2 cellular contexts compared by ENCODE assay signal in the genomic region with DNA sequence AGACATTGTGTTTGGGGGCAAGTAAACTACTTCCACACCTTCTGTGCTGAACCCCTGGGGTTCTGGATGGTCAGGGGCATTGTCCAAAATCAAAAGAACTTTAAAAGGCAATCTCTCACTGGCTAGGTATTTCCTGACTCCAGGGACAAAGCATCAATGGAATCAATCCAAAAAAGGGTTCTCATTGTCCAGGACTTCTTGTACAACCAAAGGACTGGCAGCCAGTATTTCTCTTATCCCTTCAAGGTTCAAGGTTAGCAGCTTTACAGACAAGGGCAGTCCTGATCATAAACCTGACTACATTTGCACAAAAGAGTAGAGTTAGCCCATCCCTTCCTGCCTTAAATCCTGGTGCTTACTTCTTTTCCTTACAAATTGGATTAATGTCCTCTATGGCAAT.
TF ChIP-seq lines count a peak whose summit lies in the region.

No MANE protein-coding gene starts in this region.

TF ChIP-seq in HepG2, 621 proteins besides CTCF, POLR2A, EP300 and RAD21 (continued from another document):
- TF ChIP-seq, protein P1, sequence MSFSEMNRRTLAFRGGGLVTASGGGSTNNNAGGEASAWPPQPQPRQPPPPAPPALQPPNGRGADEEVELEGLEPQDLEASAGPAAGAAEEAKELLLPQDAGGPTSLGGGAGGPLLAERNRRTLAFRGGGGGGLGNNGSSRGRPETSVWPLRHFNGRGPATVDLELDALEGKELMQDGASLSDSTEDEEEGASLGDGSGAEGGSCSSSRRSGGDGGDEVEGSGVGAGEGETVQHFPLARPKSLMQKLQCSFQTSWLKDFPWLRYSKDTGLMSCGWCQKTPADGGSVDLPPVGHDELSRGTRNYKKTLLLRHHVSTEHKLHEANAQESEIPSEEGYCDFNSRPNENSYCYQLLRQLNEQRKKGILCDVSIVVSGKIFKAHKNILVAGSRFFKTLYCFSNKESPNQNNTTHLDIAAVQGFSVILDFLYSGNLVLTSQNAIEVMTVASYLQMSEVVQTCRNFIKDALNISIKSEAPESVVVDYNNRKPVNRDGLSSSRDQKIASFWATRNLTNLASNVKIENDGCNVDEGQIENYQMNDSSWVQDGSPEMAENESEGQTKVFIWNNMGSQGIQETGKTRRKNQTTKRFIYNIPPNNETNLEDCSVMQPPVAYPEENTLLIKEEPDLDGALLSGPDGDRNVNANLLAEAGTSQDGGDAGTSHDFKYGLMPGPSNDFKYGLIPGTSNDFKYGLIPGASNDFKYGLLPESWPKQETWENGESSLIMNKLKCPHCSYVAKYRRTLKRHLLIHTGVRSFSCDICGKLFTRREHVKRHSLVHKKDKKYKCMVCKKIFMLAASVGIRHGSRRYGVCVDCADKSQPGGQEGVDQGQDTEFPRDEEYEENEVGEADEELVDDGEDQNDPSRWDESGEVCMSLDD (CRISPR knock-in tag; IDR thresholded peaks at IDR 0.05; ENCODE audit: borderline replicate concordance), result 0 out of 2 replicates have a peak, but pooled peaks have one; percentile 36
- no peak for TF ChIP-seq SOX6 (IDR thresholded peaks at IDR 0.05)
- TF ChIP-seq SOX6 (CRISPR knock-in tag; IDR thresholded peaks at IDR 0.05), result peak; percentile 29
- TF ChIP-seq, protein P2, sequence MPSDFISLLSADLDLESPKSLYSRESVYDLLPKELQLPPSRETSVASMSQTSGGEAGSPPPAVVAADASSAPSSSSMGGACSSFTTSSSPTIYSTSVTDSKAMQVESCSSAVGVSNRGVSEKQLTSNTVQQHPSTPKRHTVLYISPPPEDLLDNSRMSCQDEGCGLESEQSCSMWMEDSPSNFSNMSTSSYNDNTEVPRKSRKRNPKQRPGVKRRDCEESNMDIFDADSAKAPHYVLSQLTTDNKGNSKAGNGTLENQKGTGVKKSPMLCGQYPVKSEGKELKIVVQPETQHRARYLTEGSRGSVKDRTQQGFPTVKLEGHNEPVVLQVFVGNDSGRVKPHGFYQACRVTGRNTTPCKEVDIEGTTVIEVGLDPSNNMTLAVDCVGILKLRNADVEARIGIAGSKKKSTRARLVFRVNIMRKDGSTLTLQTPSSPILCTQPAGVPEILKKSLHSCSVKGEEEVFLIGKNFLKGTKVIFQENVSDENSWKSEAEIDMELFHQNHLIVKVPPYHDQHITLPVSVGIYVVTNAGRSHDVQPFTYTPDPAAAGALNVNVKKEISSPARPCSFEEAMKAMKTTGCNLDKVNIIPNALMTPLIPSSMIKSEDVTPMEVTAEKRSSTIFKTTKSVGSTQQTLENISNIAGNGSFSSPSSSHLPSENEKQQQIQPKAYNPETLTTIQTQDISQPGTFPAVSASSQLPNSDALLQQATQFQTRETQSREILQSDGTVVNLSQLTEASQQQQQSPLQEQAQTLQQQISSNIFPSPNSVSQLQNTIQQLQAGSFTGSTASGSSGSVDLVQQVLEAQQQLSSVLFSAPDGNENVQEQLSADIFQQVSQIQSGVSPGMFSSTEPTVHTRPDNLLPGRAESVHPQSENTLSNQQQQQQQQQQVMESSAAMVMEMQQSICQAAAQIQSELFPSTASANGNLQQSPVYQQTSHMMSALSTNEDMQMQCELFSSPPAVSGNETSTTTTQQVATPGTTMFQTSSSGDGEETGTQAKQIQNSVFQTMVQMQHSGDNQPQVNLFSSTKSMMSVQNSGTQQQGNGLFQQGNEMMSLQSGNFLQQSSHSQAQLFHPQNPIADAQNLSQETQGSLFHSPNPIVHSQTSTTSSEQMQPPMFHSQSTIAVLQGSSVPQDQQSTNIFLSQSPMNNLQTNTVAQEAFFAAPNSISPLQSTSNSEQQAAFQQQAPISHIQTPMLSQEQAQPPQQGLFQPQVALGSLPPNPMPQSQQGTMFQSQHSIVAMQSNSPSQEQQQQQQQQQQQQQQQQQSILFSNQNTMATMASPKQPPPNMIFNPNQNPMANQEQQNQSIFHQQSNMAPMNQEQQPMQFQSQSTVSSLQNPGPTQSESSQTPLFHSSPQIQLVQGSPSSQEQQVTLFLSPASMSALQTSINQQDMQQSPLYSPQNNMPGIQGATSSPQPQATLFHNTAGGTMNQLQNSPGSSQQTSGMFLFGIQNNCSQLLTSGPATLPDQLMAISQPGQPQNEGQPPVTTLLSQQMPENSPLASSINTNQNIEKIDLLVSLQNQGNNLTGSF (CRISPR knock-in tag; IDR thresholded peaks at IDR 0.05), result no peak

TF ChIP-seq in WTC11, 78 proteins besides CTCF, POLR2A, EP300 and RAD21 (continued from another document):
- TF ChIP-seq, protein P3, sequence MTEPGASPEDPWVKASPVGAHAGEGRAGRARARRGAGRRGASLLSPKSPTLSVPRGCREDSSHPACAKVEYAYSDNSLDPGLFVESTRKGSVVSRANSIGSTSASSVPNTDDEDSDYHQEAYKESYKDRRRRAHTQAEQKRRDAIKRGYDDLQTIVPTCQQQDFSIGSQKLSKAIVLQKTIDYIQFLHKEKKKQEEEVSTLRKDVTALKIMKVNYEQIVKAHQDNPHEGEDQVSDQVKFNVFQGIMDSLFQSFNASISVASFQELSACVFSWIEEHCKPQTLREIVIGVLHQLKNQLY (CRISPR knock-in tag; IDR thresholded peaks at IDR 0.05), result no peak
- TF ChIP-seq MXD4 (CRISPR knock-in tag; IDR thresholded peaks at IDR 0.05; ENCODE audit: borderline replicate concordance), result no peak
- TF ChIP-seq HMGA2 (CRISPR knock-in tag; IDR thresholded peaks at IDR 0.05), result no peak
- no peak for TF ChIP-seq ZNF219 (CRISPR knock-in tag; IDR thresholded peaks at IDR 0.05; ENCODE audit: borderline replicate concordance)
- TF ChIP-seq PRRX2 (CRISPR knock-in tag; IDR thresholded peaks at IDR 0.05), result no peak
- TF ChIP-seq, protein P4, sequence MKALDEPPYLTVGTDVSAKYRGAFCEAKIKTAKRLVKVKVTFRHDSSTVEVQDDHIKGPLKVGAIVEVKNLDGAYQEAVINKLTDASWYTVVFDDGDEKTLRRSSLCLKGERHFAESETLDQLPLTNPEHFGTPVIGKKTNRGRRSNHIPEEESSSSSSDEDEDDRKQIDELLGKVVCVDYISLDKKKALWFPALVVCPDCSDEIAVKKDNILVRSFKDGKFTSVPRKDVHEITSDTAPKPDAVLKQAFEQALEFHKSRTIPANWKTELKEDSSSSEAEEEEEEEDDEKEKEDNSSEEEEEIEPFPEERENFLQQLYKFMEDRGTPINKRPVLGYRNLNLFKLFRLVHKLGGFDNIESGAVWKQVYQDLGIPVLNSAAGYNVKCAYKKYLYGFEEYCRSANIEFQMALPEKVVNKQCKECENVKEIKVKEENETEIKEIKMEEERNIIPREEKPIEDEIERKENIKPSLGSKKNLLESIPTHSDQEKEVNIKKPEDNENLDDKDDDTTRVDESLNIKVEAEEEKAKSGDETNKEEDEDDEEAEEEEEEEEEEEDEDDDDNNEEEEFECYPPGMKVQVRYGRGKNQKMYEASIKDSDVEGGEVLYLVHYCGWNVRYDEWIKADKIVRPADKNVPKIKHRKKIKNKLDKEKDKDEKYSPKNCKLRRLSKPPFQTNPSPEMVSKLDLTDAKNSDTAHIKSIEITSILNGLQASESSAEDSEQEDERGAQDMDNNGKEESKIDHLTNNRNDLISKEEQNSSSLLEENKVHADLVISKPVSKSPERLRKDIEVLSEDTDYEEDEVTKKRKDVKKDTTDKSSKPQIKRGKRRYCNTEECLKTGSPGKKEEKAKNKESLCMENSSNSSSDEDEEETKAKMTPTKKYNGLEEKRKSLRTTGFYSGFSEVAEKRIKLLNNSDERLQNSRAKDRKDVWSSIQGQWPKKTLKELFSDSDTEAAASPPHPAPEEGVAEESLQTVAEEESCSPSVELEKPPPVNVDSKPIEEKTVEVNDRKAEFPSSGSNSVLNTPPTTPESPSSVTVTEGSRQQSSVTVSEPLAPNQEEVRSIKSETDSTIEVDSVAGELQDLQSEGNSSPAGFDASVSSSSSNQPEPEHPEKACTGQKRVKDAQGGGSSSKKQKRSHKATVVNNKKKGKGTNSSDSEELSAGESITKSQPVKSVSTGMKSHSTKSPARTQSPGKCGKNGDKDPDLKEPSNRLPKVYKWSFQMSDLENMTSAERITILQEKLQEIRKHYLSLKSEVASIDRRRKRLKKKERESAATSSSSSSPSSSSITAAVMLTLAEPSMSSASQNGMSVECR (CRISPR knock-in tag; IDR thresholded peaks at IDR 0.05; ENCODE audit: borderline replicate concordance), result no peak
- TF ChIP-seq, protein P5, sequence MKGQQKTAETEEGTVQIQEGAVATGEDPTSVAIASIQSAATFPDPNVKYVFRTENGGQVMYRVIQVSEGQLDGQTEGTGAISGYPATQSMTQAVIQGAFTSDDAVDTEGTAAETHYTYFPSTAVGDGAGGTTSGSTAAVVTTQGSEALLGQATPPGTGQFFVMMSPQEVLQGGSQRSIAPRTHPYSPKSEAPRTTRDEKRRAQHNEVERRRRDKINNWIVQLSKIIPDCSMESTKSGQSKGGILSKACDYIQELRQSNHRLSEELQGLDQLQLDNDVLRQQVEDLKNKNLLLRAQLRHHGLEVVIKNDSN (CRISPR knock-in tag; IDR thresholded peaks at IDR 0.05), result no peak
- TF ChIP-seq, protein P6, sequence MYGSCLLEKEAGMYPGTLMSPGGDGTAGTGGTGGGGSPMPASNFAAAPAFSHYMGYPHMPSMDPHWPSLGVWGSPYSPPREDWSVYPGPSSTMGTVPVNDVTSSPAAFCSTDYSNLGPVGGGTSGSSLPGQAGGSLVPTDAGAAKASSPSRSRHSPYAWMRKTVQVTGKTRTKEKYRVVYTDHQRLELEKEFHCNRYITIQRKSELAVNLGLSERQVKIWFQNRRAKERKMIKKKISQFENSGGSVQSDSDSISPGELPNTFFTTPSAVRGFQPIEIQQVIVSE (CRISPR knock-in tag; IDR thresholded peaks at IDR 0.05; ENCODE audit: borderline replicate concordance), result no peak
- no peak for TF ChIP-seq CBFB (CRISPR knock-in tag; IDR thresholded peaks at IDR 0.05; ENCODE audit: low read depth)
- no peak for TF ChIP-seq SP1 (CRISPR knock-in tag; conservative IDR thresholded peaks at IDR 0.05)
- TF ChIP-seq, protein P7, sequence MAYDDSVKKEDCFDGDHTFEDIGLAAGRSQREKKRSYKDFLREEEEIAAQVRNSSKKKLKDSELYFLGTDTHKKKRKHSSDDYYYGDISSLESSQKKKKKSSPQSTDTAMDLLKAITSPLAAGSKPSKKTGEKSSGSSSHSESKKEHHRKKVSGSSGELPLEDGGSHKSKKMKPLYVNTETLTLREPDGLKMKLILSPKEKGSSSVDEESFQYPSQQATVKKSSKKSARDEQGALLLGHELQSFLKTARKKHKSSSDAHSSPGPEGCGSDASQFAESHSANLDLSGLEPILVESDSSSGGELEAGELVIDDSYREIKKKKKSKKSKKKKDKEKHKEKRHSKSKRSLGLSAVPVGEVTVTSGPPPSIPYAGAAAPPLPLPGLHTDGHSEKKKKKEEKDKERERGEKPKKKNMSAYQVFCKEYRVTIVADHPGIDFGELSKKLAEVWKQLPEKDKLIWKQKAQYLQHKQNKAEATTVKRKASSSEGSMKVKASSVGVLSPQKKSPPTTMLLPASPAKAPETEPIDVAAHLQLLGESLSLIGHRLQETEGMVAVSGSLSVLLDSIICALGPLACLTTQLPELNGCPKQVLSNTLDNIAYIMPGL (CRISPR knock-in tag; IDR thresholded peaks at IDR 0.05), result no peak
- TF ChIP-seq, protein P8, sequence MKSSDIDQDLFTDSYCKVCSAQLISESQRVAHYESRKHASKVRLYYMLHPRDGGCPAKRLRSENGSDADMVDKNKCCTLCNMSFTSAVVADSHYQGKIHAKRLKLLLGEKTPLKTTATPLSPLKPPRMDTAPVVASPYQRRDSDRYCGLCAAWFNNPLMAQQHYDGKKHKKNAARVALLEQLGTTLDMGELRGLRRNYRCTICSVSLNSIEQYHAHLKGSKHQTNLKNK (CRISPR knock-in tag; IDR thresholded peaks at IDR 0.05), result no peak
- no peak for TF ChIP-seq ZNF281 (CRISPR knock-in tag; IDR thresholded peaks at IDR 0.05)
- TF ChIP-seq, protein P9, sequence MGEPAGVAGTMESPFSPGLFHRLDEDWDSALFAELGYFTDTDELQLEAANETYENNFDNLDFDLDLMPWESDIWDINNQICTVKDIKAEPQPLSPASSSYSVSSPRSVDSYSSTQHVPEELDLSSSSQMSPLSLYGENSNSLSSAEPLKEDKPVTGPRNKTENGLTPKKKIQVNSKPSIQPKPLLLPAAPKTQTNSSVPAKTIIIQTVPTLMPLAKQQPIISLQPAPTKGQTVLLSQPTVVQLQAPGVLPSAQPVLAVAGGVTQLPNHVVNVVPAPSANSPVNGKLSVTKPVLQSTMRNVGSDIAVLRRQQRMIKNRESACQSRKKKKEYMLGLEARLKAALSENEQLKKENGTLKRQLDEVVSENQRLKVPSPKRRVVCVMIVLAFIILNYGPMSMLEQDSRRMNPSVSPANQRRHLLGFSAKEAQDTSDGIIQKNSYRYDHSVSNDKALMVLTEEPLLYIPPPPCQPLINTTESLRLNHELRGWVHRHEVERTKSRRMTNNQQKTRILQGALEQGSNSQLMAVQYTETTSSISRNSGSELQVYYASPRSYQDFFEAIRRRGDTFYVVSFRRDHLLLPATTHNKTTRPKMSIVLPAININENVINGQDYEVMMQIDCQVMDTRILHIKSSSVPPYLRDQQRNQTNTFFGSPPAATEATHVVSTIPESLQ (CRISPR knock-in tag; IDR thresholded peaks at IDR 0.05), result no peak
- TF ChIP-seq ZBTB21 (CRISPR knock-in tag; IDR thresholded peaks at IDR 0.05; ENCODE audit: borderline replicate concordance), result no peak
TF ChIP-seq in WTC11: peak in this region for 0.
